In genomic region chr19:55673465-55673864, GRCh38 we compare ENCODE assay signal across 13 cellular contexts. TPM values are rescaled to one million over a fixed set of nuclear protein-coding genes. Genes with fewer than 3 reads are reported as not detected.
DNase-seq lines count a peak whose midpoint lies in the region; ATAC-seq, FAIRE-seq and TF ChIP-seq lines count a peak whose summit lies in the region.
"Had no signal": no experiment of that assay in that cellular context is flagged by ENCODE, and none has a peak within 500 bp of the region (broad histone marks: within the 10 kb centered on the region; RNA-seq: fewer than 3 reads in every experiment).

No MANE protein-coding gene starts in this region.

- H3K9ac ChIP-seq in HepG2 (ENCODE audit: insufficient read depth, low read depth, low read length), result no peak overlapping the region

- BruUV-seq in HepG2 (replicated peaks; lab: Mats Ljungman, UMichigan), result no TSS peak

- no peaks in the 10 kb centered on the region for H3K9me3 Mint-ChIP-seq in stimulated activated naive CD8-positive, alpha-beta T cell treated with anti-CD3 and anti-CD28 coated beads, Interleukin-15, amount 100 ng/mL, for 72 hours

- H3K4me1 ChIP-seq in HepG2 (ENCODE audit: insufficient read depth, low read length) (peaks cover 30% of the 10 kb centered on the region), right lobe of liver (peaks cover 0 to 32% (median 22%) of the 10 kb centered on the region in 4 donors), ectodermal cell (ENCODE audit: control insufficient read depth, insufficient read depth, low read length) (peaks cover 15% of the 10 kb centered on the region)

- peaks cover 28% of the 10 kb centered on the region for H4K20me1 ChIP-seq in HepG2 (ENCODE audit: insufficient read depth, low read length)

- H3K27me3 Mint-ChIP-seq in stimulated activated naive CD8-positive, alpha-beta T cell treated with anti-CD3 and anti-CD28 coated beads, Interleukin-15, amount 100 ng/mL, for 72 hours, result no peaks in the 10 kb centered on the region

- no peak for TF ChIP-seq RAD21 in HepG2 (CRISPR knock-in tag; IDR thresholded peaks at IDR 0.05)

- H3K4me2 ChIP-seq in HepG2 (ENCODE audit: low read depth, low read length), result no peak overlapping the region

- H2AFZ ChIP-seq in HepG2 (ENCODE audit: low read length), result no peak overlapping the region

- H3K4me1 Mint-ChIP-seq in stimulated activated naive CD8-positive, alpha-beta T cell treated with anti-CD3 and anti-CD28 coated beads, Interleukin-15, amount 100 ng/mL, for 72 hours, result peaks cover 80% of the 10 kb centered on the region

- H3K4me3 ChIP-seq in HepG2 (replicated peaks in 1 of 3; ENCODE audit: insufficient read depth in 1 of 3, low read depth in 2 of 3, low read length in 3 of 3) (no peak overlapping the region), right lobe of liver (no peak overlapping the region), ectodermal cell (ENCODE audit: insufficient read depth, low read depth, low read length) (no peak overlapping the region)
- H3K4me3 ChIP-seq: skin epidermis had no signal

- CTCF ChIA-PET in HepG2 (lab: Yijun Ruan, JAX; ENCODE audit: low intra/inter-chr PET ratio, low total read pairs), result no interaction called here

- POLR2A ChIA-PET in HepG2 (lab: Yijun Ruan, JAX), result no interaction called here

- no peak for ATAC-seq in HepG2
- ATAC-seq in right lobe of liver, result no peak
- ATAC-seq in stimulated activated naive CD8-positive, alpha-beta T cell treated with anti-CD3 and anti-CD28 coated beads, Interleukin-15, amount 100 ng/mL, for 72 hours, result no peak

- H3K27ac ChIP-seq in HepG2 (ENCODE audit: extremely low read length, insufficient read depth, low read length) (no peak overlapping the region), right lobe of liver (no peak overlapping the region), ectodermal cell (ENCODE audit: insufficient read depth, low read depth, low read length, poor library complexity, severe bottlenecking) (peak overlapping the region; percentile 55)

- no peak for FAIRE-seq in HepG2 (lab: Jason Lieb, UNC)
- FAIRE-seq: GM19239 had no signal

- H3K27ac Mint-ChIP-seq in stimulated activated naive CD8-positive, alpha-beta T cell treated with anti-CD3 and anti-CD28 coated beads, Interleukin-15, amount 100 ng/mL, for 72 hours, result peak overlapping the region; percentile 35 to 74

- TF ChIP-seq EP300 in HepG2 (IDR thresholded peaks at IDR 0.05; ENCODE audit: low read depth in 2 of 2, low read length in 2 of 2), result no peak
- no peak for TF ChIP-seq EP300 in HepG2 (CRISPR knock-in tag; IDR thresholded peaks at IDR 0.05; ENCODE audit: borderline replicate concordance)

- in situ Hi-C loops in HepG2 (cut with HindIII; ENCODE audit: extremely low pct_ligation_motif_present, low pct_unique_long_range_greater_than_20kb), result no loop called here

- peaks cover 25 to 48% of the 10 kb centered on the region in 2 experiments; a peak in 4 of 5 replicates for H3K36me3 ChIP-seq in HepG2 (replicated peaks in 1 of 2; ENCODE audit: control insufficient read depth in 1 of 2, insufficient read depth in 2 of 2, low read length in 2 of 2)
- peaks cover 10 to 35% (median 17%) of the 10 kb centered on the region in 4 donors for H3K36me3 ChIP-seq in right lobe of liver
- H3K36me3 ChIP-seq in ectodermal cell (ENCODE audit: control insufficient read depth, insufficient read depth, low read length), result peaks cover 17% of the 10 kb centered on the region

- peak overlapping the region in 1 of 2 donors; percentile 56 for H3K4me3 Mint-ChIP-seq in stimulated activated naive CD8-positive, alpha-beta T cell treated with anti-CD3 and anti-CD28 coated beads, Interleukin-15, amount 100 ng/mL, for 72 hours

- intact Hi-C loops in HepG2 (cut with micrococcal nuclease; ENCODE audit: unreplicated experiment) (no loop called here), right lobe of liver (cut with DNase I) (no loop called here)

- TF ChIP-seq CTCF in HepG2 (CRISPR knock-in tag; IDR thresholded peaks at IDR 0.05) (no peak), right lobe of liver (IDR thresholded peaks at IDR 0.05) (no peak)

- H3K9me3 ChIP-seq in HepG2 (ENCODE audit: low read length) (no peaks in the 10 kb centered on the region), right lobe of liver (no peaks in the 10 kb centered on the region), ectodermal cell (ENCODE audit: control insufficient read depth, low read length) (no peaks in the 10 kb centered on the region)
- H3K9me3 ChIP-seq: esophagus muscularis mucosa had no signal

- H3K79me2 ChIP-seq in HepG2 (ENCODE audit: insufficient read depth, low read length), result peaks cover 64% of the 10 kb centered on the region

- TF ChIP-seq POLR2A in HepG2 (IDR thresholded peaks at IDR 0.05; ENCODE audit: insufficient read depth in 1 of 2, low read depth in 2 of 2, low read length in 2 of 2) (no peak), right lobe of liver (IDR thresholded peaks at IDR 0.05) (no peak)

- no peaks in the 10 kb centered on the region; a peak in 1 of 5 replicates for H3K27me3 ChIP-seq in HepG2 (ENCODE audit: control insufficient read depth in 1 of 2, insufficient read depth in 2 of 2, low read length in 2 of 2)
- H3K27me3 ChIP-seq in right lobe of liver, result no peaks in the 10 kb centered on the region
- H3K27me3 ChIP-seq in ectodermal cell (ENCODE audit: control insufficient read depth, insufficient read depth, low read length, poor library complexity, severe bottlenecking), result no peaks in the 10 kb centered on the region
- H3K27me3 ChIP-seq: esophagus muscularis mucosa had no signal

- DNase-seq in HepG2 (ENCODE audit: low spot score) (no peak), right lobe of liver (no peak), OCI-M1 (lab: John Stamatoyannopoulos, UW) (peak; percentile 23), NCI-H2171 (lab: John Stamatoyannopoulos, UW) (no peak), HPDE6-E6E7 (ENCODE audit: extremely low spot score) (no peak), RPMI8226 (no peak)
- no peak for DNase-seq in stimulated activated naive CD8-positive, alpha-beta T cell treated with anti-CD3 and anti-CD28 coated beads, Interleukin-15, amount 100 ng/mL, for 72 hours
- DNase-seq: activated CD8-positive, alpha-beta memory T cell treated with anti-CD3 and anti-CD28 coated beads, Interleukin-2, amount 50 U/mL, for 48 hours; NCI-H524 had no signal

- 95% methylated on average over 9 of the region's 9 CpGs for WGBS in HepG2 (ENCODE audit: low lambda C conversion rate)
- WGBS in right lobe of liver (ENCODE audit: insufficient coverage, low coverage, low lambda C conversion rate, missing lambda C conversion rate), result 0% methylated on average over 1 of the region's 9 CpGs
- WGBS in ectodermal cell, 2 experiments, result 81 to 84% methylated on average over 9 of the region's 9 CpGs

RNA-seq across cellular contexts. Expression of gene EPN1, which starts 1.6 kb away (rescaled TPM):
- total RNA-seq in HepG2 (2016; rRNA removed; fragmentation: Illumina TruSeq; extraction: Trizol), result 28.9 and 32.6 TPM in 2 replicates
- total RNA-seq in HepG2 (2016; cell fraction: cytosol; rRNA removed; fragmentation: Illumina TruSeq; extraction: Trizol; ENCODE audit: low read depth), result 52.8 and 53.7 TPM in 2 replicates
- 25.9 and 29.9 TPM in 2 replicates for total RNA-seq in HepG2 (2016; cell fraction: insoluble cytoplasmic fraction; rRNA removed; fragmentation: Illumina TruSeq; extraction: Trizol)
- total RNA-seq in HepG2 (2016; cell fraction: membrane; rRNA removed; fragmentation: Illumina TruSeq; extraction: Trizol), result 128 and 129 TPM in 2 replicates
- 16.4 and 20.8 TPM in 2 replicates for total RNA-seq in HepG2 (2016; cell fraction: nucleus; rRNA removed; fragmentation: Illumina TruSeq; extraction: Trizol)
- polyA plus RNA-seq in HepG2 (2011; rRNA removed), result 31.7 and 43.7 TPM in 2 replicates
- 46.0 and 71.9 TPM in 2 replicates for polyA plus RNA-seq in HepG2 (2011; cell fraction: cytosol; rRNA removed)
- polyA plus RNA-seq in HepG2 (2011; cell fraction: nucleus; rRNA removed), result 59.6 and 61.3 TPM in 2 replicates
- 69.9 and 79.8 TPM in 2 replicates for polyA plus RNA-seq in HepG2 (2012)
- 193 and 205 TPM in 2 replicates for polyA plus RNA-seq in HepG2 (2016; cell fraction: cytosol; fragmentation: Illumina TruSeq; extraction: Trizol; ENCODE audit: low read depth)
- polyA plus RNA-seq in HepG2 (2016; cell fraction: insoluble cytoplasmic fraction; fragmentation: Illumina TruSeq; extraction: Trizol; ENCODE audit: low read depth), result 64.3 and 84.2 TPM in 2 replicates
- 245 and 288 TPM in 2 replicates for polyA plus RNA-seq in HepG2 (2016; cell fraction: membrane; fragmentation: Illumina TruSeq; extraction: Trizol; ENCODE audit: low read depth)
- polyA plus RNA-seq in HepG2 (2016; cell fraction: nucleus; fragmentation: Illumina TruSeq; extraction: Trizol; ENCODE audit: insufficient read depth, low read depth), result 57.0 and 57.7 TPM in 2 replicates
- polyA minus RNA-seq in HepG2 (2011; rRNA and poly(A)+ RNA removed; ENCODE audit: low replicate concordance), result 37.6 and 70.9 TPM in 2 replicates
- 66.7 and 69.6 TPM in 2 replicates for polyA minus RNA-seq in HepG2 (2011; cell fraction: cytosol; rRNA and poly(A)+ RNA removed)
- polyA minus RNA-seq in HepG2 (2011; cell fraction: nucleus; rRNA and poly(A)+ RNA removed), result 14.3 and 14.4 TPM in 2 replicates
- 100 to 1,000 TPM in 5 of 6 experiments, 10 to 100 TPM in 1; 88.9 to 162 (median 107) TPM for total RNA-seq in right lobe of liver
- 130 TPM for polyA plus RNA-seq in ectodermal cell (2013, experiment 1 of 4)
- 124 TPM for polyA plus RNA-seq in ectodermal cell (2013, experiment 2 of 4)
- 81.3 TPM for polyA plus RNA-seq in ectodermal cell (2013, experiment 3 of 4)
- 76.1 TPM for polyA plus RNA-seq in ectodermal cell (2013, experiment 4 of 4)

RNA-seq across cellular contexts. Expression of gene U2AF2, which starts 18.6 kb away (rescaled TPM):
- total RNA-seq in HepG2 (2016; rRNA removed; fragmentation: Illumina TruSeq; extraction: Trizol) (124 and 127 TPM in 2 replicates), right lobe of liver (10 to 100 TPM; 55.1 to 75.6 (median 63.5) TPM)
- 22.0 and 23.9 TPM in 2 replicates for total RNA-seq in HepG2 (2016; cell fraction: cytosol; rRNA removed; fragmentation: Illumina TruSeq; extraction: Trizol; ENCODE audit: low read depth)
- total RNA-seq in HepG2 (2016; cell fraction: insoluble cytoplasmic fraction; rRNA removed; fragmentation: Illumina TruSeq; extraction: Trizol), result 117 and 129 TPM in 2 replicates
- 34.1 and 39.9 TPM in 2 replicates for total RNA-seq in HepG2 (2016; cell fraction: membrane; rRNA removed; fragmentation: Illumina TruSeq; extraction: Trizol)
- total RNA-seq in HepG2 (2016; cell fraction: nucleus; rRNA removed; fragmentation: Illumina TruSeq; extraction: Trizol), result 67.4 and 78.0 TPM in 2 replicates
- polyA plus RNA-seq in HepG2 (2011; rRNA removed), result 84.3 and 116 TPM in 2 replicates
- 64.9 and 87.3 TPM in 2 replicates for polyA plus RNA-seq in HepG2 (2011; cell fraction: cytosol; rRNA removed)
- polyA plus RNA-seq in HepG2 (2011; cell fraction: nucleus; rRNA removed), result 388 and 484 TPM in 2 replicates
- polyA plus RNA-seq in HepG2 (2012), result 86.8 and 111 TPM in 2 replicates
- 10.3 TPM in 2 replicates for polyA plus RNA-seq in HepG2 (2016; cell fraction: cytosol; fragmentation: Illumina TruSeq; extraction: Trizol; ENCODE audit: low read depth)
- polyA plus RNA-seq in HepG2 (2016; cell fraction: insoluble cytoplasmic fraction; fragmentation: Illumina TruSeq; extraction: Trizol; ENCODE audit: low read depth), result 146 and 162 TPM in 2 replicates
- polyA plus RNA-seq in HepG2 (2016; cell fraction: membrane; fragmentation: Illumina TruSeq; extraction: Trizol; ENCODE audit: low read depth), result 21.2 and 21.5 TPM in 2 replicates
- 178 and 182 TPM in 2 replicates for polyA plus RNA-seq in HepG2 (2016; cell fraction: nucleus; fragmentation: Illumina TruSeq; extraction: Trizol; ENCODE audit: insufficient read depth, low read depth)
- 124 and 144 TPM in 2 replicates for polyA minus RNA-seq in HepG2 (2011; rRNA and poly(A)+ RNA removed; ENCODE audit: low replicate concordance)
- polyA minus RNA-seq in HepG2 (2011; cell fraction: cytosol; rRNA and poly(A)+ RNA removed), result 41.7 and 55.9 TPM in 2 replicates
- 60.4 and 76.0 TPM in 2 replicates for polyA minus RNA-seq in HepG2 (2011; cell fraction: nucleus; rRNA and poly(A)+ RNA removed)
- polyA plus RNA-seq in ectodermal cell (2013, experiment 1 of 4), result 300 TPM
- polyA plus RNA-seq in ectodermal cell (2013, experiment 2 of 4), result 239 TPM
- polyA plus RNA-seq in ectodermal cell (2013, experiment 3 of 4), result 197 TPM
- 204 TPM for polyA plus RNA-seq in ectodermal cell (2013, experiment 4 of 4)

RNA-seq across cellular contexts. Expression of gene CCDC106, which starts 25.5 kb away (rescaled TPM):
- total RNA-seq in HepG2 (2016; rRNA removed; fragmentation: Illumina TruSeq; extraction: Trizol), result 7.0 and 8.8 TPM in 2 replicates
- 10.8 and 12.3 TPM in 2 replicates for total RNA-seq in HepG2 (2016; cell fraction: cytosol; rRNA removed; fragmentation: Illumina TruSeq; extraction: Trizol; ENCODE audit: low read depth)
- 4.5 and 9.6 TPM in 2 replicates for total RNA-seq in HepG2 (2016; cell fraction: insoluble cytoplasmic fraction; rRNA removed; fragmentation: Illumina TruSeq; extraction: Trizol)
- 15.2 and 19.5 TPM in 2 replicates for total RNA-seq in HepG2 (2016; cell fraction: membrane; rRNA removed; fragmentation: Illumina TruSeq; extraction: Trizol)
- 4.3 and 4.4 TPM in 2 replicates for total RNA-seq in HepG2 (2016; cell fraction: nucleus; rRNA removed; fragmentation: Illumina TruSeq; extraction: Trizol)
- 4.7 and 6.2 TPM in 2 replicates for polyA plus RNA-seq in HepG2 (2011; rRNA removed)
- polyA plus RNA-seq in HepG2 (2011; cell fraction: cytosol; rRNA removed), result 3.2 and 6.1 TPM in 2 replicates
- polyA plus RNA-seq in HepG2 (2011; cell fraction: nucleus; rRNA removed), result 12.9 and 13.3 TPM in 2 replicates
- 4.6 and 4.9 TPM in 2 replicates for polyA plus RNA-seq in HepG2 (2012)
- 17.8 and 22.3 TPM in 2 replicates for polyA plus RNA-seq in HepG2 (2016; cell fraction: cytosol; fragmentation: Illumina TruSeq; extraction: Trizol; ENCODE audit: low read depth)
- 10.6 and 16.4 TPM in 2 replicates for polyA plus RNA-seq in HepG2 (2016; cell fraction: insoluble cytoplasmic fraction; fragmentation: Illumina TruSeq; extraction: Trizol; ENCODE audit: low read depth)
- 23.8 and 25.2 TPM in 2 replicates for polyA plus RNA-seq in HepG2 (2016; cell fraction: membrane; fragmentation: Illumina TruSeq; extraction: Trizol; ENCODE audit: low read depth)
- 20.2 and 22.7 TPM in 2 replicates for polyA plus RNA-seq in HepG2 (2016; cell fraction: nucleus; fragmentation: Illumina TruSeq; extraction: Trizol; ENCODE audit: insufficient read depth, low read depth)
- polyA minus RNA-seq in HepG2 (2011; rRNA and poly(A)+ RNA removed; ENCODE audit: low replicate concordance), result 4.4 and 6.2 TPM in 2 replicates
- polyA minus RNA-seq in HepG2 (2011; cell fraction: cytosol; rRNA and poly(A)+ RNA removed), result 1.8 and 3.4 TPM in 2 replicates
- polyA minus RNA-seq in HepG2 (2011; cell fraction: nucleus; rRNA and poly(A)+ RNA removed), result 2.2 and 3.9 TPM in 2 replicates
- 10 to 100 TPM in 3 of 6 experiments, 1 to 10 TPM in 3; 6.1 to 19.7 (median 9.8) TPM for total RNA-seq in right lobe of liver
- polyA plus RNA-seq in ectodermal cell (2013, experiment 1 of 4), result 24.8 TPM
- polyA plus RNA-seq in ectodermal cell (2013, experiment 2 of 4), result 24.6 TPM
- polyA plus RNA-seq in ectodermal cell (2013, experiment 3 of 4), result 17.5 TPM
- polyA plus RNA-seq in ectodermal cell (2013, experiment 4 of 4), result 18.4 TPM

RNA-seq across cellular contexts. Expression of gene ZNF581, which starts 30.0 kb away (rescaled TPM):
- total RNA-seq in HepG2 (2016; rRNA removed; fragmentation: Illumina TruSeq; extraction: Trizol), result 18.4 and 19.6 TPM in 2 replicates
- total RNA-seq in HepG2 (2016; cell fraction: cytosol; rRNA removed; fragmentation: Illumina TruSeq; extraction: Trizol; ENCODE audit: low read depth), result 34.0 and 35.7 TPM in 2 replicates
- 17.7 and 20.9 TPM in 2 replicates for total RNA-seq in HepG2 (2016; cell fraction: insoluble cytoplasmic fraction; rRNA removed; fragmentation: Illumina TruSeq; extraction: Trizol)
- total RNA-seq in HepG2 (2016; cell fraction: membrane; rRNA removed; fragmentation: Illumina TruSeq; extraction: Trizol), result 38.4 and 42.1 TPM in 2 replicates
- total RNA-seq in HepG2 (2016; cell fraction: nucleus; rRNA removed; fragmentation: Illumina TruSeq; extraction: Trizol), result 10.8 and 12.4 TPM in 2 replicates
- polyA plus RNA-seq in HepG2 (2011; rRNA removed), result 49.5 and 52.6 TPM in 2 replicates
- 38.8 and 63.7 TPM in 2 replicates for polyA plus RNA-seq in HepG2 (2011; cell fraction: cytosol; rRNA removed)
- 31.7 and 33.0 TPM in 2 replicates for polyA plus RNA-seq in HepG2 (2011; cell fraction: nucleus; rRNA removed)
- polyA plus RNA-seq in HepG2 (2012), result 36.3 and 55.4 TPM in 2 replicates
- polyA plus RNA-seq in HepG2 (2016; cell fraction: cytosol; fragmentation: Illumina TruSeq; extraction: Trizol; ENCODE audit: low read depth), result 26.5 and 29.6 TPM in 2 replicates
- 17.0 and 19.4 TPM in 2 replicates for polyA plus RNA-seq in HepG2 (2016; cell fraction: insoluble cytoplasmic fraction; fragmentation: Illumina TruSeq; extraction: Trizol; ENCODE audit: low read depth)
- polyA plus RNA-seq in HepG2 (2016; cell fraction: membrane; fragmentation: Illumina TruSeq; extraction: Trizol; ENCODE audit: low read depth), result 31.3 and 37.7 TPM in 2 replicates
- 21.8 and 23.7 TPM in 2 replicates for polyA plus RNA-seq in HepG2 (2016; cell fraction: nucleus; fragmentation: Illumina TruSeq; extraction: Trizol; ENCODE audit: insufficient read depth, low read depth)
- polyA minus RNA-seq in HepG2 (2011; rRNA and poly(A)+ RNA removed; ENCODE audit: low replicate concordance), result 18.8 and 71.6 TPM in 2 replicates
- polyA minus RNA-seq in HepG2 (2011; cell fraction: cytosol; rRNA and poly(A)+ RNA removed), result 32.7 and 49.8 TPM in 2 replicates
- 8.4 and 9.6 TPM in 2 replicates for polyA minus RNA-seq in HepG2 (2011; cell fraction: nucleus; rRNA and poly(A)+ RNA removed)
- total RNA-seq in right lobe of liver, result 1 to 10 TPM; 2.7 to 7.3 (median 5.1) TPM
- 41.1 TPM for polyA plus RNA-seq in ectodermal cell (2013, experiment 1 of 4)
- 40.1 TPM for polyA plus RNA-seq in ectodermal cell (2013, experiment 2 of 4)
- 41.4 TPM for polyA plus RNA-seq in ectodermal cell (2013, experiment 3 of 4)
- polyA plus RNA-seq in ectodermal cell (2013, experiment 4 of 4), result 45.9 TPM

RNA-seq across cellular contexts. Expression of gene ZNF580, which starts 32.7 kb away (rescaled TPM):
- total RNA-seq in HepG2 (2016; rRNA removed; fragmentation: Illumina TruSeq; extraction: Trizol) (3.0 and 4.4 TPM in 2 replicates), right lobe of liver (10 to 100 TPM in 1 of 6 experiments, 1 to 10 TPM in 5; 5.4 to 11.6 (median 6.5) TPM)
- 4.9 and 7.2 TPM in 2 replicates for total RNA-seq in HepG2 (2016; cell fraction: cytosol; rRNA removed; fragmentation: Illumina TruSeq; extraction: Trizol; ENCODE audit: low read depth)
- 1.4 and 3.8 TPM in 2 replicates for total RNA-seq in HepG2 (2016; cell fraction: insoluble cytoplasmic fraction; rRNA removed; fragmentation: Illumina TruSeq; extraction: Trizol)
- total RNA-seq in HepG2 (2016; cell fraction: membrane; rRNA removed; fragmentation: Illumina TruSeq; extraction: Trizol), result 6.2 and 8.6 TPM in 2 replicates
- 3.4 and 4.3 TPM in 2 replicates for total RNA-seq in HepG2 (2016; cell fraction: nucleus; rRNA removed; fragmentation: Illumina TruSeq; extraction: Trizol)
- polyA plus RNA-seq in HepG2 (2011; rRNA removed), result 6.0 and 7.0 TPM in 2 replicates
- polyA plus RNA-seq in HepG2 (2011; cell fraction: cytosol; rRNA removed), result 4.7 and 7.3 TPM in 2 replicates
- polyA plus RNA-seq in HepG2 (2011; cell fraction: nucleus; rRNA removed), result 27.6 and 35.1 TPM in 2 replicates
- 18.9 and 26.2 TPM in 2 replicates for polyA plus RNA-seq in HepG2 (2012)
- 32.0 and 36.6 TPM in 2 replicates for polyA plus RNA-seq in HepG2 (2016; cell fraction: cytosol; fragmentation: Illumina TruSeq; extraction: Trizol; ENCODE audit: low read depth)
- polyA plus RNA-seq in HepG2 (2016; cell fraction: insoluble cytoplasmic fraction; fragmentation: Illumina TruSeq; extraction: Trizol; ENCODE audit: low read depth), result 11.3 and 16.8 TPM in 2 replicates
- 30.4 and 35.3 TPM in 2 replicates for polyA plus RNA-seq in HepG2 (2016; cell fraction: membrane; fragmentation: Illumina TruSeq; extraction: Trizol; ENCODE audit: low read depth)
- polyA plus RNA-seq in HepG2 (2016; cell fraction: nucleus; fragmentation: Illumina TruSeq; extraction: Trizol; ENCODE audit: insufficient read depth, low read depth), result 20.0 and 25.7 TPM in 2 replicates
- 7.9 and 9.8 TPM in 2 replicates for polyA minus RNA-seq in HepG2 (2011; rRNA and poly(A)+ RNA removed; ENCODE audit: low replicate concordance)
- 8.1 and 9.1 TPM in 2 replicates for polyA minus RNA-seq in HepG2 (2011; cell fraction: cytosol; rRNA and poly(A)+ RNA removed)
- polyA minus RNA-seq in HepG2 (2011; cell fraction: nucleus; rRNA and poly(A)+ RNA removed), result 7.1 and 8.8 TPM in 2 replicates
- polyA plus RNA-seq in ectodermal cell (2013, experiment 1 of 4), result 45.3 TPM
- polyA plus RNA-seq in ectodermal cell (2013, experiment 2 of 4), result 44.3 TPM
- 41.1 TPM for polyA plus RNA-seq in ectodermal cell (2013, experiment 3 of 4)
- polyA plus RNA-seq in ectodermal cell (2013, experiment 4 of 4), result 44.7 TPM
